Comparison of ENCODE assay signal across 37 cellular contexts in the genomic region with DNA sequence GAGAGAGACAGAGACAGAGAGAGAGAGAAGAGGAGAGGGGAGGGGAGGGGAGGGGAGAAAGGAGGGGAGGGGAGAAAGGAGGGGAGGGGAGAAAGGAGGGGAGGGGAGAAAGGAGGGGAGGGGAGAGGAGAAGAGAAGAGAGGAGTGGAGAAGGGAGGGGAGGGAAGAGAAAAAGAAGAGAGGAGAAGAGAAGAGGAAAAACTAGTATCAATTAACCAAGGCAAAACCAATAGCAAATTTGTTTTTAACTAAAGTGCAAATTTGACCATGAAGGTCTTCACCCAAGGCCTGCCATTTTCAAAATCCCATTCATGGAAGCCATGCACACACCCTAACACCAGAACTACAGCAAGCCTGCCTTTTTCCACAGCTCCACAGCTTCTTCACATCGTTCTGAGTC. TPM values are rescaled to one million over a fixed set of nuclear protein-coding genes. Genes with fewer than 3 reads are reported as not detected.
"Had no signal": no experiment of that assay in that cellular context is flagged by ENCODE, and none has a peak within 500 bp of the region (broad histone marks: within the 10 kb centered on the region; RNA-seq: fewer than 3 reads in every experiment).

No MANE protein-coding gene starts in this region.

- FAIRE-seq: astrocyte had no signal

- H3K27ac ChIP-seq: adrenal gland, ascending aorta, body of pancreas, brain microvascular endothelial cell, breast epithelium, cardiac muscle cell had no signal

- H3K4me3 ChIP-seq: adrenal gland, ascending aorta, body of pancreas, breast epithelium, cardiac muscle cell had no signal

- DNase-seq: activated effector memory CD4-positive, alpha-beta T cell treated with anti-CD3 and anti-CD28 coated beads, Interleukin-2, amount 50 U/mL, for 16 hours; activated effector memory CD4-positive, alpha-beta T cell treated with Interleukin-2 at 50 U/mL for 16 hours; activated gamma-delta T cell; activated gamma-delta T cell treated with Interleukin-2 at 50 U/mL for 16 hours; activated naive CD4-positive, alpha-beta T cell; activated naive CD4-positive, alpha-beta T cell treated with anti-CD3 and anti-CD28 coated beads for 36 hours; activated naive CD4-positive, alpha-beta T cell treated with anti-CD3 and anti-CD28 coated beads, Interleukin-2, amount 10 ng/mL, durations not matched to agents 7 days and 5 days; activated naive CD4-positive, alpha-beta T cell treated with anti-CD3 and anti-CD28 coated beads, Interleukin-2, amount 50 U/mL, for 16 hours; activated naive CD4-positive, alpha-beta T cell treated with Interleukin-2 at 50 U/mL for 16 hours; activated naive CD8-positive, alpha-beta T cell treated with anti-CD3 and anti-CD28 coated beads for 36 hours; activated naive CD8-positive, alpha-beta T cell treated with anti-CD3 and anti-CD28 coated beads, Interleukin-2, amount 10 ng/mL, durations not matched to agents 7 days and 5 days; activated naive CD8-positive, alpha-beta T cell treated with anti-CD3 and anti-CD28 coated beads, Interleukin-2, amount 50 U/mL, for 24 hours; activated T-cell treated with anti-CD3 and anti-CD28 coated beads, Interleukin-2, amount 50 U/mL, for 1 hour; activated T-cell treated with anti-CD3 and anti-CD28 coated beads, Interleukin-2, amount 50 U/mL, for 24 hours; activated T-cell treated with anti-CD3 and anti-CD28 coated beads, Interleukin-2, amount 50 U/mL, for 4 hours; activated T-cell treated with anti-CD3 and anti-CD28 coated beads, Interleukin-2, amount 50 U/mL, for 48 hours; activated T-cell treated with anti-CD3 and anti-CD28 coated beads, Interleukin-2, amount 50 U/mL, for 72 hours; adrenal gland; amniotic stem cell; amygdala; anterior cingulate cortex; aorta; body of pancreas; brain microvascular endothelial cell; caudate nucleus; central memory CD4-positive, alpha-beta T cell; cerebellar nuclear complex had no signal

- ATAC-seq: activated naive CD4-positive, alpha-beta T cell treated with anti-CD3 and anti-CD28 coated beads, Interleukin-2, amount 50 U/mL, for 72 hours; activated naive CD8-positive, alpha-beta T cell treated with anti-CD3 and anti-CD28 coated beads, Interleukin-2, amount 50 U/mL, for 24 hours; activated T-cell treated with anti-CD3 and anti-CD28 coated beads, Interleukin-2, amount 50 U/mL, for 4 hours; activated T-cell treated with anti-CD3 and anti-CD28 coated beads, Interleukin-2, amount 50 U/mL, for 72 hours; activated T-helper 17 cell treated with anti-CD3 and anti-CD28 coated beads, Interleukin-2, amount 50 U/mL, for 72 hours; body of pancreas had no signal

- H3K9me3 ChIP-seq: adrenal gland, ascending aorta, body of pancreas, breast epithelium had no signal

- H3K27me3 ChIP-seq: adrenal gland, ascending aorta, body of pancreas, brain microvascular endothelial cell, breast epithelium, cardiac muscle cell had no signal

- H3K36me3 ChIP-seq: adrenal gland, ascending aorta, brain microvascular endothelial cell, breast epithelium, cardiac muscle cell had no signal

- H3K4me1 ChIP-seq: adrenal gland, body of pancreas, breast epithelium had no signal

RNA-seq across cellular contexts. Expression of gene GRIN2A, which starts 16.6 kb away (rescaled TPM):
- total RNA-seq: activated naive CD4-positive, alpha-beta T cell treated with anti-CD3 and anti-CD28 coated beads for 36 hours; activated naive CD4-positive, alpha-beta T cell treated with anti-CD3 and anti-CD28 coated beads, Interleukin-2, amount 50 U/mL, for 72 hours; activated naive CD8-positive, alpha-beta T cell treated with anti-CD3 and anti-CD28 coated beads for 36 hours; activated naive CD8-positive, alpha-beta T cell treated with anti-CD3 and anti-CD28 coated beads, Interleukin-2, amount 10 ng/mL, durations not matched to agents 7 days and 5 days; activated T-cell treated with anti-CD3 and anti-CD28 coated beads, Interleukin-2, amount 50 U/mL, for 4 hours; activated T-cell treated with anti-CD3 and anti-CD28 coated beads, Interleukin-2, amount 50 U/mL, for 72 hours; activated T-helper 1 cell treated with anti-CD3 and anti-CD28 coated beads, Interleukin-12 subunit alpha, Interleukin-12 subunit beta, Interleukin-2, Interleukin-4 antibody, amounts not matched to agents 30 ng/mL and 10 ng/mL and 1 ng/mL, durations not matched to agents 14 hours and 24 hours and 36 hours; activated T-helper 17 cell treated with anti-CD3 and anti-CD28 coated beads, Interleukin-2, amount 50 U/mL, for 72 hours; activated T-helper 2 cell treated with anti-CD3 and anti-CD28 coated beads, Interferon-gamma antibody, Interleukin-2, Interleukin-4, amounts not matched to agents 10 μg/mL and 5 μg/mL and 100 μg/mL, durations not matched to agents 14 hours and 24 hours and 36 hours; bronchial epithelial cell; chondrocyte had no signal
